8 cellular contexts compared by ENCODE assay signal in the genomic region with DNA sequence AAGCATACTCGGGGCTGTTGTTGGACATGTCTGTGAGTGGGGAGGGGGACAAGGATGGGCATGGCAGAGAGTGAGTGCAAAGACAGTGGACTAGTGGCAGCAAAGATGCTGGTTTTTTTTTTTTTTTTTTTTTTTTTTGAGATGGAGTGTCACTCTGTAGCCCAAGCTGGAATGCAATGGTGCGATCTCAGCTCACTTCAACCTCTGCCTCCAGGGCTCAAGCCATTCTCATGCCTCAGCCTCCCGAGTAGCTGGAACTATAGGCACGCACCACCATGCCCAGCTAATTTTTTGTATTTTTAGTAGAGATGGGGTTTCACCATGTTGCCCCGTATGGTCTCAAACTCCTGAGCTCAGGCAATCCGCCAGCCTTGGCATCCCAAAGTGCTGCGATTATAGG. TPM values are rescaled to one million over a fixed set of nuclear protein-coding genes. Genes with fewer than 3 reads are reported as not detected.
DNase-seq lines count a peak whose midpoint lies in the region; ATAC-seq, FAIRE-seq and TF ChIP-seq lines count a peak whose summit lies in the region.
"Not testable (repeated sequence)": the region's sequence is repeated elsewhere in the genome, so short reads cannot be mapped to it uniquely, and the experiment has no call there.

No MANE protein-coding gene starts in this region.

- FAIRE-seq in HepG2 (lab: Jason Lieb, UNC), result not testable (repeated sequence)

- not testable (repeated sequence) for H3K27ac ChIP-seq in HCT116 (ENCODE audit: low read depth, low read length)
- H3K27ac ChIP-seq in dorsolateral prefrontal cortex (peak overlapping the region; percentile 73 to 99 (median 95)), heart left ventricle (peak overlapping the region in 11 of 12 donors; percentile 65 to 88 (median 78)), HepG2 (ENCODE audit: extremely low read length, insufficient read depth, low read length) (peak overlapping the region; percentile 57), neural progenitor cell (peak overlapping the region; percentile 27), smooth muscle cell (ENCODE audit: low read depth) (peak overlapping the region; percentile 12), upper lobe of left lung (peak overlapping the region; percentile 63 to 83 (median 74))

- RAD21 ChIA-PET in HCT116 (lab: Charles Lee; ENCODE audit: low non-redundant PET in 1 of 2, low total read pairs in 2 of 2, uncharacterized antibody in 2 of 2, unreplicated experiment in 2 of 2), result interaction anchor here in 1 of 2 experiments (0.5 kb wide), 1 partner anchor 11 kb away, joined by 3 read pairs; no protein-coding TSS in a partner anchor

- H3F3A ChIP-seq in neural progenitor cell (ENCODE audit: low read depth), result peaks cover 22% of the 10 kb centered on the region
- H3F3A ChIP-seq in smooth muscle cell (ENCODE audit: low read depth), result not testable (repeated sequence)

- ATAC-seq in HCT116; activated T-helper 17 cell treated with anti-CD3 and anti-CD28 coated beads, Interleukin-2, amount 50 U/mL, for 72 hours (replicated peaks); heart left ventricle; HepG2; upper lobe of left lung (ENCODE audit: low FRiP score in 2 of 2): not testable (repeated sequence)

- H3K27me3 ChIP-seq in HCT116 (ENCODE audit: insufficient read depth, low read length); dorsolateral prefrontal cortex; heart left ventricle; HepG2 (ENCODE audit: control insufficient read depth in 1 of 2, insufficient read depth in 2 of 2, low read length in 2 of 2); neural progenitor cell; smooth muscle cell (ENCODE audit: low read depth); upper lobe of left lung: not testable (repeated sequence)

- not testable (repeated sequence) for H2AFZ ChIP-seq in HCT116 (ENCODE audit: low read depth, low read length, poor library complexity, severe bottlenecking); HepG2 (ENCODE audit: low read length); neural progenitor cell (replicated peaks); smooth muscle cell (ENCODE audit: low read depth)

- not testable (repeated sequence) for H3K27me3 Mint-ChIP-seq in activated T-helper 17 cell treated with anti-CD3 and anti-CD28 coated beads, Interleukin-2, amount 50 U/mL, for 72 hours; neural progenitor cell (ENCODE audit: insufficient read depth, low read depth)

- H3K36me3 ChIP-seq in HCT116 (ENCODE audit: control insufficient read depth in 1 of 2, insufficient read depth in 2 of 2, low read length in 2 of 2); neural progenitor cell; smooth muscle cell (ENCODE audit: low read depth); upper lobe of left lung: not testable (repeated sequence)
- H3K36me3 ChIP-seq in heart left ventricle, result peaks cover 0 to 16% (median 0%) of the 10 kb centered on the region in 9 donors
- peaks cover 9 to 37% of the 10 kb centered on the region in 2 experiments for H3K36me3 ChIP-seq in HepG2 (replicated peaks in 1 of 2; ENCODE audit: control insufficient read depth in 1 of 2, insufficient read depth in 2 of 2, low read length in 2 of 2)

- CTCF ChIA-PET in HCT116 (lab: Charles Lee); HepG2 (lab: Yijun Ruan, JAX; ENCODE audit: low intra/inter-chr PET ratio, low total read pairs): not testable (repeated sequence)

- not testable (repeated sequence) for BruUV-seq in HCT116 (replicated peaks; lab: Mats Ljungman, UMichigan); HepG2 (replicated peaks; lab: Mats Ljungman, UMichigan)

- peaks cover 24% of the 10 kb centered on the region for H3K4me1 Mint-ChIP-seq in activated T-helper 17 cell treated with anti-CD3 and anti-CD28 coated beads, Interleukin-2, amount 50 U/mL, for 72 hours
- peaks cover 42% of the 10 kb centered on the region for H3K4me1 Mint-ChIP-seq in neural progenitor cell

- not testable (repeated sequence) for TF ChIP-seq CTCF in HCT116 (IDR thresholded peaks at IDR 0.05 in 2 of 3, conservative IDR thresholded peaks at IDR 0.05 in 1 of 3; ENCODE audit: borderline replicate concordance in 1 of 3, insufficient read depth in 1 of 3, low read depth in 2 of 3, low read length in 2 of 3); heart left ventricle (IDR thresholded peaks at IDR 0.05); HepG2 (CRISPR knock-in tag; IDR thresholded peaks at IDR 0.05); neural progenitor cell (IDR thresholded peaks at IDR 0.05); smooth muscle cell (IDR thresholded peaks at IDR 0.05; ENCODE audit: borderline replicate concordance, insufficient read depth, poor library complexity, severe bottlenecking); upper lobe of left lung (IDR thresholded peaks at IDR 0.05)
- peak in 4 of 56 donors; percentile 1 to 4 (median 2) for TF ChIP-seq CTCF in dorsolateral prefrontal cortex (IDR thresholded peaks at IDR 0.05 in 54 of 56, conservative IDR thresholded peaks at IDR 0.05 in 2 of 56; ENCODE audit: low read depth in 1 of 56, partially characterized antibody in 56 of 56)

- TF ChIP-seq RAD21 in HCT116 (IDR thresholded peaks at IDR 0.05; ENCODE audit: low read depth); HepG2 (CRISPR knock-in tag; IDR thresholded peaks at IDR 0.05): not testable (repeated sequence)

- peaks cover 29% of the 10 kb centered on the region for H3K36me3 Mint-ChIP-seq in activated T-helper 17 cell treated with anti-CD3 and anti-CD28 coated beads, Interleukin-2, amount 50 U/mL, for 72 hours (ENCODE audit: low read depth)
- peaks cover 17% of the 10 kb centered on the region for H3K36me3 Mint-ChIP-seq in neural progenitor cell

- not testable (repeated sequence) for H3K4me3 ChIP-seq in HCT116 (replicated peaks in 1 of 2; ENCODE audit: low read depth in 1 of 2, low read length in 2 of 2); heart left ventricle; HepG2 (replicated peaks in 1 of 3; ENCODE audit: insufficient read depth in 1 of 3, low read depth in 2 of 3, low read length in 3 of 3); neural progenitor cell; smooth muscle cell; upper lobe of left lung
- peak overlapping the region in 3 of 59 donors; percentile 10 to 53 (median 12) for H3K4me3 ChIP-seq in dorsolateral prefrontal cortex

- not testable (repeated sequence) for H3K9me2 ChIP-seq in HCT116 (ENCODE audit: insufficient read depth)

- DNase-seq in HCT116 (ENCODE audit: low read depth, low spot score); dorsolateral prefrontal cortex; heart left ventricle; HepG2 (ENCODE audit: low spot score); neural progenitor cell (ENCODE audit: low spot score); smooth muscle cell (lab: John Stamatoyannopoulos, UW; ENCODE audit: unreplicated experiment); upper lobe of left lung: not testable (repeated sequence)

- in situ Hi-C loops in HepG2 (cut with HindIII; ENCODE audit: extremely low pct_ligation_motif_present, low pct_unique_long_range_greater_than_20kb), result not testable (repeated sequence)

- not testable (repeated sequence) for H3K9me3 Mint-ChIP-seq in activated T-helper 17 cell treated with anti-CD3 and anti-CD28 coated beads, Interleukin-2, amount 50 U/mL, for 72 hours; neural progenitor cell

- 77 to 90% (median 88%) methylated on average over 7 of the region's 7 CpGs for WGBS in heart left ventricle, 4 donors
- 98% methylated on average over 7 of the region's 7 CpGs for WGBS in HepG2 (ENCODE audit: low lambda C conversion rate)
- WGBS in smooth muscle cell (ENCODE audit: low lambda C conversion rate), result 88% methylated on average over 6 of the region's 7 CpGs
- 85 to 87% methylated on average over 7 of the region's 7 CpGs for WGBS in upper lobe of left lung, 2 donors

- peak overlapping the region; percentile 32; the same call in 1 of the 2 replicates for H3K4me2 ChIP-seq in HCT116 (ENCODE audit: low read length)
- not testable (repeated sequence) for H3K4me2 ChIP-seq in HepG2 (ENCODE audit: low read depth, low read length); smooth muscle cell
- H3K4me2 ChIP-seq in neural progenitor cell, result peak overlapping the region; percentile 67

- not testable (repeated sequence) for H3K4me3 Mint-ChIP-seq in activated T-helper 17 cell treated with anti-CD3 and anti-CD28 coated beads, Interleukin-2, amount 50 U/mL, for 72 hours
- H3K4me3 Mint-ChIP-seq in neural progenitor cell, result peak overlapping the region; percentile 35

- H3K9ac ChIP-seq in HCT116 (ENCODE audit: low read length); HepG2 (ENCODE audit: insufficient read depth, low read depth, low read length); neural progenitor cell; smooth muscle cell (ENCODE audit: low read depth): not testable (repeated sequence)

- H3K79me2 ChIP-seq in HCT116 (ENCODE audit: insufficient read depth, low read length) (peaks cover 61% of the 10 kb centered on the region), HepG2 (ENCODE audit: insufficient read depth, low read length) (peaks cover 43% of the 10 kb centered on the region), neural progenitor cell (ENCODE audit: low read depth) (peaks cover 22% of the 10 kb centered on the region), smooth muscle cell (ENCODE audit: low read depth) (peaks cover 26% of the 10 kb centered on the region)

- H3K4me1 ChIP-seq in HCT116 (ENCODE audit: control insufficient read depth in 1 of 2, insufficient read depth in 2 of 2, low read length in 2 of 2) (peaks cover 13 to 38% of the 10 kb centered on the region in 2 experiments; a peak in 3 of 4 replicates), heart left ventricle (peaks cover 4 to 52% (median 36%) of the 10 kb centered on the region in 12 donors), HepG2 (ENCODE audit: insufficient read depth, low read length) (peaks cover 68% of the 10 kb centered on the region), neural progenitor cell (peaks cover 42% of the 10 kb centered on the region), smooth muscle cell (ENCODE audit: low read depth) (peaks cover 25% of the 10 kb centered on the region), upper lobe of left lung (peaks cover 42 to 62% (median 52%) of the 10 kb centered on the region in 4 donors)

- intact Hi-C loops in HCT116 (cut with micrococcal nuclease); heart left ventricle (cut with DNase I); HepG2 (cut with micrococcal nuclease; ENCODE audit: unreplicated experiment): not testable (repeated sequence)
- intact Hi-C loops in dorsolateral prefrontal cortex (cut with DNase I), result loop anchor here in 1 of 2 donors (2.0 kb wide), 1 partner anchor 21 kb away; no protein-coding TSS in a partner anchor

- not testable (repeated sequence) for TF ChIP-seq POLR2A in HCT116 (IDR thresholded peaks at IDR 0.05; ENCODE audit: borderline replicate concordance, extremely low read depth, insufficient read depth, insufficient read length); heart left ventricle (IDR thresholded peaks at IDR 0.05); HepG2 (IDR thresholded peaks at IDR 0.05; ENCODE audit: insufficient read depth in 1 of 2, low read depth in 2 of 2, low read length in 2 of 2); upper lobe of left lung (IDR thresholded peaks at IDR 0.05)

- TF ChIP-seq EP300 in HepG2 (IDR thresholded peaks at IDR 0.05; ENCODE audit: low read depth in 2 of 2, low read length in 2 of 2); HepG2 (CRISPR knock-in tag; IDR thresholded peaks at IDR 0.05; ENCODE audit: borderline replicate concordance); upper lobe of left lung (IDR thresholded peaks at IDR 0.05): not testable (repeated sequence)

- not testable (repeated sequence) for H3K9me3 ChIP-seq in HCT116 (ENCODE audit: control insufficient read depth in 1 of 2, insufficient read depth in 1 of 2, low read depth in 1 of 2, low read length in 2 of 2); heart left ventricle; HepG2 (ENCODE audit: low read length); neural progenitor cell (ENCODE audit: low read depth); smooth muscle cell (replicated peaks; ENCODE audit: low read depth); upper lobe of left lung

- H4K20me1 ChIP-seq in HCT116 (ENCODE audit: insufficient read depth); HepG2 (ENCODE audit: insufficient read depth, low read length); neural progenitor cell (ENCODE audit: low read depth): not testable (repeated sequence)
- H4K20me1 ChIP-seq in smooth muscle cell (ENCODE audit: low read depth), result peaks cover 51% of the 10 kb centered on the region

- peak overlapping the region; percentile 33 for H3K27ac Mint-ChIP-seq in activated T-helper 17 cell treated with anti-CD3 and anti-CD28 coated beads, Interleukin-2, amount 50 U/mL, for 72 hours
- H3K27ac Mint-ChIP-seq in neural progenitor cell, result not testable (repeated sequence)

- POLR2A ChIA-PET in HCT116 (lab: Charles Lee), result interaction anchor here (0.6 to 1.3 kb wide), 4 partner anchors 11 to 228 kb away, joined by 3 to 4 read pairs (median 4); no protein-coding TSS in a partner anchor
- POLR2A ChIA-PET in HepG2 (lab: Yijun Ruan, JAX), result interaction anchor here (1.0 to 1.6 kb wide), 6 partner anchors 10 to 147 kb away, joined by 4 to 11 read pairs (median 6); partner anchors contain the start of genes ARRB2, GLTPD2 and PLD2

RNA-seq across cellular contexts. Expression of gene MINK1, which starts 24.2 kb away (rescaled TPM):
- 85.2 TPM for total RNA-seq in HCT116 (2021; ENCODE audit: unreplicated experiment)
- polyA plus RNA-seq in HCT116 (2012), result 71.0 and 85.8 TPM in 2 replicates
- total RNA-seq in activated T-helper 17 cell treated with anti-CD3 and anti-CD28 coated beads, Interleukin-2, amount 50 U/mL, for 72 hours, result 100 to 1,000 TPM in 1 of 2 donors, 10 to 100 TPM in 1; 68.6 to 127 TPM
- 100 to 1,000 TPM; 153 to 287 (median 196) TPM for total RNA-seq in dorsolateral prefrontal cortex
- total RNA-seq in heart left ventricle, result 10 to 100 TPM; 23.1 to 55.8 (median 36.0) TPM
- polyA plus RNA-seq in heart left ventricle, result 10 to 100 TPM; 24.8 to 28.4 TPM
- total RNA-seq in HepG2 (2016; rRNA removed; fragmentation: Illumina TruSeq; extraction: Trizol), result 15.2 and 17.2 TPM in 2 replicates
- total RNA-seq in HepG2 (2016; cell fraction: cytosol; rRNA removed; fragmentation: Illumina TruSeq; extraction: Trizol; ENCODE audit: low read depth), result 23.3 and 30.8 TPM in 2 replicates
- total RNA-seq in HepG2 (2016; cell fraction: insoluble cytoplasmic fraction; rRNA removed; fragmentation: Illumina TruSeq; extraction: Trizol), result 14.0 and 18.0 TPM in 2 replicates
- 18.2 and 20.0 TPM in 2 replicates for total RNA-seq in HepG2 (2016; cell fraction: membrane; rRNA removed; fragmentation: Illumina TruSeq; extraction: Trizol)
- 19.4 and 19.5 TPM in 2 replicates for total RNA-seq in HepG2 (2016; cell fraction: nucleus; rRNA removed; fragmentation: Illumina TruSeq; extraction: Trizol)
- polyA plus RNA-seq in HepG2 (2011; rRNA removed), result 63.9 and 75.5 TPM in 2 replicates
- 26.5 and 29.4 TPM in 2 replicates for polyA plus RNA-seq in HepG2 (2011; cell fraction: cytosol; rRNA removed)
- 412 and 513 TPM in 2 replicates for polyA plus RNA-seq in HepG2 (2011; cell fraction: nucleus; rRNA removed)
- polyA plus RNA-seq in HepG2 (2012), result 65.0 and 70.4 TPM in 2 replicates
- polyA plus RNA-seq in HepG2 (2016; cell fraction: cytosol; fragmentation: Illumina TruSeq; extraction: Trizol; ENCODE audit: low read depth), result 2.7 TPM in 2 replicates
- 13.5 and 20.2 TPM in 2 replicates for polyA plus RNA-seq in HepG2 (2016; cell fraction: insoluble cytoplasmic fraction; fragmentation: Illumina TruSeq; extraction: Trizol; ENCODE audit: low read depth)
- polyA plus RNA-seq in HepG2 (2016; cell fraction: membrane; fragmentation: Illumina TruSeq; extraction: Trizol; ENCODE audit: low read depth), result 8.2 and 9.7 TPM in 2 replicates
- 94.7 and 99.9 TPM in 2 replicates for polyA plus RNA-seq in HepG2 (2016; cell fraction: nucleus; fragmentation: Illumina TruSeq; extraction: Trizol; ENCODE audit: insufficient read depth, low read depth)
- polyA minus RNA-seq in HepG2 (2011; rRNA and poly(A)+ RNA removed; ENCODE audit: low replicate concordance), result 48.1 and 56.8 TPM in 2 replicates
- 15.6 and 21.3 TPM in 2 replicates for polyA minus RNA-seq in HepG2 (2011; cell fraction: cytosol; rRNA and poly(A)+ RNA removed)
- 64.1 and 70.6 TPM in 2 replicates for polyA minus RNA-seq in HepG2 (2011; cell fraction: nucleus; rRNA and poly(A)+ RNA removed)
- total RNA-seq in neural progenitor cell (ENCODE audit: low replicate concordance), result 26.2 and 34.6 TPM in 2 replicates
- total RNA-seq in smooth muscle cell, result 25.3 and 26.6 TPM in 2 replicates
- polyA plus RNA-seq in smooth muscle cell, result 26.8 and 40.3 TPM in 2 replicates
- total RNA-seq in upper lobe of left lung, result 100 to 1,000 TPM in 4 of 6 donors, 10 to 100 TPM in 2; 52.3 to 311 (median 136) TPM

RNA-seq across cellular contexts. Expression of gene C17orf107, which starts 42.0 kb away (rescaled TPM):
- total RNA-seq in HCT116 (2021; ENCODE audit: unreplicated experiment) (1.7 TPM), dorsolateral prefrontal cortex (10 to 100 TPM in 80 of 120 experiments, 1 to 10 TPM in 40; 4.7 to 18.4 (median 11.2) TPM), heart left ventricle (1 to 10 TPM in 1 of 9 donors, under 1 TPM in 8; 0.07 to 1.3 (median 0.43) TPM), HepG2 (2016; rRNA removed; fragmentation: Illumina TruSeq; extraction: Trizol) (0.20 TPM in 1 of 2 replicates, not detected in the other), neural progenitor cell (ENCODE audit: low replicate concordance) (1.1 and 2.3 TPM in 2 replicates), smooth muscle cell (5.0 and 9.9 TPM in 2 replicates), upper lobe of left lung (1 to 10 TPM; 2.6 to 6.3 (median 3.4) TPM)
- polyA plus RNA-seq in HCT116 (2012), result 0.45 and 0.47 TPM in 2 replicates
- 1 to 10 TPM in 1 of 2 donors, under 1 TPM in 1; 0.67 to 3.4 TPM for total RNA-seq in activated T-helper 17 cell treated with anti-CD3 and anti-CD28 coated beads, Interleukin-2, amount 50 U/mL, for 72 hours
- polyA plus RNA-seq in heart left ventricle (under 1 TPM; 0.46 to 0.69 TPM), HepG2 (2011; rRNA removed) (0.59 and 0.82 TPM in 2 replicates), smooth muscle cell (10.7 and 14.1 TPM in 2 replicates)
- total RNA-seq in HepG2 (2016; cell fraction: cytosol; rRNA removed; fragmentation: Illumina TruSeq; extraction: Trizol; ENCODE audit: low read depth), result not detected in 2 replicates
- 0.28 TPM in 1 of 2 replicates, not detected in the other for total RNA-seq in HepG2 (2016; cell fraction: insoluble cytoplasmic fraction; rRNA removed; fragmentation: Illumina TruSeq; extraction: Trizol)
- 0.06 and 0.07 TPM in 2 replicates for total RNA-seq in HepG2 (2016; cell fraction: membrane; rRNA removed; fragmentation: Illumina TruSeq; extraction: Trizol)
- total RNA-seq in HepG2 (2016; cell fraction: nucleus; rRNA removed; fragmentation: Illumina TruSeq; extraction: Trizol), result 0.59 and 0.66 TPM in 2 replicates
- polyA plus RNA-seq in HepG2 (2011; cell fraction: cytosol; rRNA removed), result 0.22 and 0.34 TPM in 2 replicates
- 5.9 and 7.7 TPM in 2 replicates for polyA plus RNA-seq in HepG2 (2011; cell fraction: nucleus; rRNA removed)
- 0.52 and 0.69 TPM in 2 replicates for polyA plus RNA-seq in HepG2 (2012)
- polyA plus RNA-seq in HepG2 (2016; cell fraction: cytosol; fragmentation: Illumina TruSeq; extraction: Trizol; ENCODE audit: low read depth), result 0.05 and 0.09 TPM in 2 replicates
- not detected in 2 replicates for polyA plus RNA-seq in HepG2 (2016; cell fraction: insoluble cytoplasmic fraction; fragmentation: Illumina TruSeq; extraction: Trizol; ENCODE audit: low read depth)
- polyA plus RNA-seq in HepG2 (2016; cell fraction: membrane; fragmentation: Illumina TruSeq; extraction: Trizol; ENCODE audit: low read depth), result 0.05 TPM in 1 of 2 replicates, not detected in the other
- polyA plus RNA-seq in HepG2 (2016; cell fraction: nucleus; fragmentation: Illumina TruSeq; extraction: Trizol; ENCODE audit: insufficient read depth, low read depth), result 0.82 and 0.93 TPM in 2 replicates
- polyA minus RNA-seq in HepG2 (2011; rRNA and poly(A)+ RNA removed; ENCODE audit: low replicate concordance), result 0.37 and 1.6 TPM in 2 replicates
- polyA minus RNA-seq in HepG2 (2011; cell fraction: cytosol; rRNA and poly(A)+ RNA removed), result not detected in 2 replicates
- 6.2 and 6.3 TPM in 2 replicates for polyA minus RNA-seq in HepG2 (2011; cell fraction: nucleus; rRNA and poly(A)+ RNA removed)

RNA-seq across cellular contexts. Expression of gene CHRNE, which starts 45.6 kb away (rescaled TPM):
- total RNA-seq in HCT116 (2021; ENCODE audit: unreplicated experiment), result 0.30 TPM
- polyA plus RNA-seq in HCT116 (2012), result 0.30 and 0.36 TPM in 2 replicates
- total RNA-seq in activated T-helper 17 cell treated with anti-CD3 and anti-CD28 coated beads, Interleukin-2, amount 50 U/mL, for 72 hours, result under 1 TPM; 0.35 to 0.69 TPM
- 1 to 10 TPM in 67 of 120 experiments, under 1 TPM in 52, not detected in 1; 0.34 to 4.3 (median 1.1) TPM for total RNA-seq in dorsolateral prefrontal cortex
- 1 to 10 TPM in 2 of 9 donors, under 1 TPM in 7; 0.23 to 1.4 (median 0.48) TPM for total RNA-seq in heart left ventricle
- under 1 TPM; 0.27 to 0.71 TPM for polyA plus RNA-seq in heart left ventricle
- 0.25 and 0.53 TPM in 2 replicates for total RNA-seq in HepG2 (2016; rRNA removed; fragmentation: Illumina TruSeq; extraction: Trizol)
- 0.20 TPM in 1 of 2 replicates, not detected in the other for total RNA-seq in HepG2 (2016; cell fraction: cytosol; rRNA removed; fragmentation: Illumina TruSeq; extraction: Trizol; ENCODE audit: low read depth)
- total RNA-seq in HepG2 (2016; cell fraction: insoluble cytoplasmic fraction; rRNA removed; fragmentation: Illumina TruSeq; extraction: Trizol), result 0.12 and 0.39 TPM in 2 replicates
- 0.37 and 0.90 TPM in 2 replicates for total RNA-seq in HepG2 (2016; cell fraction: membrane; rRNA removed; fragmentation: Illumina TruSeq; extraction: Trizol)
- total RNA-seq in HepG2 (2016; cell fraction: nucleus; rRNA removed; fragmentation: Illumina TruSeq; extraction: Trizol), result 0.31 and 0.44 TPM in 2 replicates
- 0.59 and 1.3 TPM in 2 replicates for polyA plus RNA-seq in HepG2 (2011; rRNA removed)
- 0.27 and 0.40 TPM in 2 replicates for polyA plus RNA-seq in HepG2 (2011; cell fraction: cytosol; rRNA removed)
- polyA plus RNA-seq in HepG2 (2011; cell fraction: nucleus; rRNA removed), result 6.8 and 8.7 TPM in 2 replicates
- 0.39 and 0.76 TPM in 2 replicates for polyA plus RNA-seq in HepG2 (2012)
- 0.17 and 0.27 TPM in 2 replicates for polyA plus RNA-seq in HepG2 (2016; cell fraction: cytosol; fragmentation: Illumina TruSeq; extraction: Trizol; ENCODE audit: low read depth)
- 0.12 and 0.25 TPM in 2 replicates for polyA plus RNA-seq in HepG2 (2016; cell fraction: insoluble cytoplasmic fraction; fragmentation: Illumina TruSeq; extraction: Trizol; ENCODE audit: low read depth)
- 0.39 and 0.45 TPM in 2 replicates for polyA plus RNA-seq in HepG2 (2016; cell fraction: membrane; fragmentation: Illumina TruSeq; extraction: Trizol; ENCODE audit: low read depth)
- 1.8 and 2.2 TPM in 2 replicates for polyA plus RNA-seq in HepG2 (2016; cell fraction: nucleus; fragmentation: Illumina TruSeq; extraction: Trizol; ENCODE audit: insufficient read depth, low read depth)
- polyA minus RNA-seq in HepG2 (2011; rRNA and poly(A)+ RNA removed; ENCODE audit: low replicate concordance), result 0.23 and 0.64 TPM in 2 replicates
- 0.20 TPM in 1 of 2 replicates, not detected in the other for polyA minus RNA-seq in HepG2 (2011; cell fraction: cytosol; rRNA and poly(A)+ RNA removed)
- polyA minus RNA-seq in HepG2 (2011; cell fraction: nucleus; rRNA and poly(A)+ RNA removed), result 0.50 TPM in 1 of 2 replicates, not detected in the other
- 0.19 TPM in 1 of 2 replicates, not detected in the other for total RNA-seq in neural progenitor cell (ENCODE audit: low replicate concordance)
- 1.7 and 4.3 TPM in 2 replicates for total RNA-seq in smooth muscle cell
- 0.83 and 2.7 TPM in 2 replicates for polyA plus RNA-seq in smooth muscle cell
- 1 to 10 TPM in 3 of 6 donors, under 1 TPM in 1, not detected in 2; 0.61 to 1.7 (median 1.2) TPM for total RNA-seq in upper lobe of left lung

RNA-seq across cellular contexts. Expression of gene PLD2, which starts 50.4 kb away (rescaled TPM):
- total RNA-seq in HCT116 (2021; ENCODE audit: unreplicated experiment) (47.7 TPM), dorsolateral prefrontal cortex (10 to 100 TPM; 15.8 to 64.8 (median 35.8) TPM), heart left ventricle (10 to 100 TPM in 2 of 9 donors, 1 to 10 TPM in 7; 5.5 to 17.9 (median 8.5) TPM), HepG2 (2016; rRNA removed; fragmentation: Illumina TruSeq; extraction: Trizol) (7.8 and 13.4 TPM in 2 replicates), neural progenitor cell (ENCODE audit: low replicate concordance) (23.8 and 36.0 TPM in 2 replicates), smooth muscle cell (19.9 and 20.3 TPM in 2 replicates), upper lobe of left lung (10 to 100 TPM; 15.0 to 51.3 (median 37.6) TPM)
- 39.8 and 42.3 TPM in 2 replicates for polyA plus RNA-seq in HCT116 (2012)
- 10 to 100 TPM; 23.3 to 35.0 TPM for total RNA-seq in activated T-helper 17 cell treated with anti-CD3 and anti-CD28 coated beads, Interleukin-2, amount 50 U/mL, for 72 hours
- polyA plus RNA-seq in heart left ventricle (1 to 10 TPM; 5.3 to 8.6 TPM), HepG2 (2011; rRNA removed) (29.7 and 45.8 TPM in 2 replicates), smooth muscle cell (9.9 and 26.4 TPM in 2 replicates)
- total RNA-seq in HepG2 (2016; cell fraction: cytosol; rRNA removed; fragmentation: Illumina TruSeq; extraction: Trizol; ENCODE audit: low read depth), result 1.5 and 3.3 TPM in 2 replicates
- 6.9 and 12.9 TPM in 2 replicates for total RNA-seq in HepG2 (2016; cell fraction: insoluble cytoplasmic fraction; rRNA removed; fragmentation: Illumina TruSeq; extraction: Trizol)
- 4.0 and 5.4 TPM in 2 replicates for total RNA-seq in HepG2 (2016; cell fraction: membrane; rRNA removed; fragmentation: Illumina TruSeq; extraction: Trizol)
- total RNA-seq in HepG2 (2016; cell fraction: nucleus; rRNA removed; fragmentation: Illumina TruSeq; extraction: Trizol), result 12.4 and 12.8 TPM in 2 replicates
- 16.4 and 17.6 TPM in 2 replicates for polyA plus RNA-seq in HepG2 (2011; cell fraction: cytosol; rRNA removed)
- polyA plus RNA-seq in HepG2 (2011; cell fraction: nucleus; rRNA removed), result 157 and 165 TPM in 2 replicates
- polyA plus RNA-seq in HepG2 (2012), result 22.6 and 24.2 TPM in 2 replicates
- polyA plus RNA-seq in HepG2 (2016; cell fraction: cytosol; fragmentation: Illumina TruSeq; extraction: Trizol; ENCODE audit: low read depth), result 1.2 and 1.5 TPM in 2 replicates
- 7.8 and 12.9 TPM in 2 replicates for polyA plus RNA-seq in HepG2 (2016; cell fraction: insoluble cytoplasmic fraction; fragmentation: Illumina TruSeq; extraction: Trizol; ENCODE audit: low read depth)
- 2.9 and 4.3 TPM in 2 replicates for polyA plus RNA-seq in HepG2 (2016; cell fraction: membrane; fragmentation: Illumina TruSeq; extraction: Trizol; ENCODE audit: low read depth)
- 38.3 and 45.9 TPM in 2 replicates for polyA plus RNA-seq in HepG2 (2016; cell fraction: nucleus; fragmentation: Illumina TruSeq; extraction: Trizol; ENCODE audit: insufficient read depth, low read depth)
- 20.6 and 62.4 TPM in 2 replicates for polyA minus RNA-seq in HepG2 (2011; rRNA and poly(A)+ RNA removed; ENCODE audit: low replicate concordance)
- polyA minus RNA-seq in HepG2 (2011; cell fraction: cytosol; rRNA and poly(A)+ RNA removed), result 14.3 and 14.5 TPM in 2 replicates
- polyA minus RNA-seq in HepG2 (2011; cell fraction: nucleus; rRNA and poly(A)+ RNA removed), result 23.3 and 33.3 TPM in 2 replicates
